ENCODE assay signal across 22 cellular contexts in genomic region chr16:2976673-2977072, GRCh38. TPM values are rescaled to one million over a fixed set of nuclear protein-coding genes. Genes with fewer than 3 reads are reported as not detected.
"Had no signal": no experiment of that assay in that cellular context is flagged by ENCODE, and none has a peak within 500 bp of the region (broad histone marks: within the 10 kb centered on the region; RNA-seq: fewer than 3 reads in every experiment).

No MANE protein-coding gene starts in this region.

- ATAC-seq: left ventricle myocardium superior; stimulated activated effector memory CD8-positive, alpha-beta T cell treated with anti-CD3 and anti-CD28 coated beads, Interleukin-12 subunit alpha, Interleukin-12 subunit beta, amount 100 ng/mL, for 72 hours had no signal

- H3K4me2 ChIP-seq: hepatocyte had no signal

- H3K27me3 ChIP-seq: colonic mucosa, hepatocyte, neutrophil, testis had no signal

- H3K9me3 ChIP-seq: colonic mucosa, neutrophil, testis, tibial nerve had no signal

- H3K4me3 ChIP-seq: colonic mucosa, hepatocyte, testis, tibial nerve had no signal

- H3K27ac ChIP-seq: colonic mucosa, hepatocyte, neutrophil, testis, tibial nerve had no signal

- H3K36me3 ChIP-seq: colonic mucosa had no signal

- H2AFZ ChIP-seq: hepatocyte had no signal

- DNase-seq: cerebellar nuclear complex; dermis blood vessel endothelial cell; erythroblast; foreskin melanocyte; left ventricle myocardium superior; mesendoderm; naive B cell; nephron progenitor cell; stimulated activated CD4-positive, alpha-beta T cell treated with anti-CD3 and anti-CD28 coated beads, Interleukin-4, amount 100 ng/mL, for 1 hour; stimulated activated CD8-positive, alpha-beta memory T cell treated with anti-CD3 and anti-CD28 coated beads, Interleukin-4, amount 100 ng/mL, for 48 hours; testis had no signal

RNA-seq across cellular contexts. Expression of gene KREMEN2, which starts 12.6 kb away (rescaled TPM):
- total RNA-seq: dermis blood vessel endothelial cell, left ventricle myocardium superior, lung microvascular endothelial cell, osteoblast, pulmonary artery endothelial cell, subcutaneous adipose tissue, tibial nerve, ureter had no signal

RNA-seq across cellular contexts. Expression of gene CLDN9, which starts 36.0 kb away (rescaled TPM):
- total RNA-seq: dermis blood vessel endothelial cell, lung microvascular endothelial cell, osteoblast, pulmonary artery endothelial cell had no signal

RNA-seq across cellular contexts. Expression of gene CLDN6, which starts 41.3 kb away (rescaled TPM):
- total RNA-seq: dermis blood vessel endothelial cell, left colon, left ventricle myocardium superior, lung microvascular endothelial cell, pulmonary artery endothelial cell, subcutaneous adipose tissue, tibial nerve, ureter had no signal
